37 cellular contexts compared by ENCODE assay signal in the genomic region with DNA sequence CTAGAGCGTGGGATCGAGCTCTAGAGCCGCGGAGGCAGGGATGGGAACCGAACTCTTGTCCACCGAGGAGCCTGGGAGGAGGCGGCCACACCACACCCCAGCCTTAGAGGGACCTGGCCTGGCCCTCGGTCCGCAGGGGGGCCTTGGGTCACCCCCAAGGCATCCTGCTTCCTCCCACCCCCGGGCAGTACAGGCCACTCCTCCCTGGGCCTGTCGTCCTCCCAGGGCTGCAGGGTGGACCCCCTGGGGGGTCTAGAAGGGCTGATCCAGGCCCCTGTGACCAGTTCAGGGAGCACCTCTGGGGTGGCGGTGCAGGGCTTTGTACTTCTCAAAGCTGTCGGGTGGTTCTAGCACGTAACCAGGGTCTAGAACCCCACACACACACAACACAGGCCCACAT.
"Had no signal": no experiment of that assay in that cellular context is flagged by ENCODE, and none has a peak within 500 bp of the region (broad histone marks: within the 10 kb centered on the region; RNA-seq: fewer than 3 reads in every experiment).

No MANE protein-coding gene starts in this region.

- ATAC-seq: activated naive CD4-positive, alpha-beta T cell treated with anti-CD3 and anti-CD28 coated beads, Interleukin-2, amount 50 U/mL, for 72 hours; activated naive CD8-positive, alpha-beta T cell treated with anti-CD3 and anti-CD28 coated beads, Interleukin-2, amount 50 U/mL, for 24 hours; activated T-cell treated with anti-CD3 and anti-CD28 coated beads, Interleukin-2, amount 50 U/mL, for 4 hours; activated T-cell treated with anti-CD3 and anti-CD28 coated beads, Interleukin-2, amount 50 U/mL, for 72 hours; activated T-helper 17 cell treated with anti-CD3 and anti-CD28 coated beads, Interleukin-2, amount 50 U/mL, for 72 hours; body of pancreas had no signal

- H3K4me3 ChIP-seq: adrenal gland, ascending aorta, body of pancreas, breast epithelium, cardiac muscle cell had no signal

- H3K36me3 Mint-ChIP-seq: activated naive CD4-positive, alpha-beta T cell treated with anti-CD3 and anti-CD28 coated beads, Interleukin-2, amount 50 U/mL, for 24 hours; activated naive CD4-positive, alpha-beta T cell treated with anti-CD3 and anti-CD28 coated beads, Interleukin-2, amount 50 U/mL, for 72 hours; activated naive CD8-positive, alpha-beta T cell; activated naive CD8-positive, alpha-beta T cell treated with anti-CD3 and anti-CD28 coated beads for 36 hours; activated naive CD8-positive, alpha-beta T cell treated with anti-CD3 and anti-CD28 coated beads, Interleukin-2, amount 10 ng/mL, durations not matched to agents 7 days and 5 days; brain had no signal

- H3K4me3 Mint-ChIP-seq: activated naive CD4-positive, alpha-beta T cell treated with anti-CD3 and anti-CD28 coated beads for 36 hours; activated naive CD4-positive, alpha-beta T cell treated with anti-CD3 and anti-CD28 coated beads, Interleukin-2, amount 50 U/mL, for 24 hours; activated naive CD8-positive, alpha-beta T cell; activated naive CD8-positive, alpha-beta T cell treated with anti-CD3 and anti-CD28 coated beads for 36 hours; activated naive CD8-positive, alpha-beta T cell treated with anti-CD3 and anti-CD28 coated beads, Interleukin-2, amount 10 ng/mL, durations not matched to agents 7 days and 5 days; activated naive CD8-positive, alpha-beta T cell treated with anti-CD3 and anti-CD28 coated beads, Interleukin-2, amount 50 U/mL, for 24 hours; activated T-cell treated with anti-CD3 and anti-CD28 coated beads, Interleukin-2, amount 50 U/mL, for 24 hours; activated T-cell treated with anti-CD3 and anti-CD28 coated beads, Interleukin-2, amount 50 U/mL, for 4 hours; activated T-cell treated with anti-CD3 and anti-CD28 coated beads, Interleukin-2, amount 50 U/mL, for 72 hours; activated T-helper 1 cell treated with anti-CD3 and anti-CD28 coated beads, Interleukin-12 subunit alpha, Interleukin-12 subunit beta, Interleukin-2, Interleukin-4 antibody, amounts not matched to agents 30 ng/mL and 10 ng/mL and 1 ng/mL, durations not matched to agents 14 hours and 24 hours and 36 hours; activated T-helper 17 cell treated with anti-CD3 and anti-CD28 coated beads, Interleukin-2, amount 50 U/mL, for 72 hours; central memory CD8-positive, alpha-beta T cell had no signal

- H3K27me3 Mint-ChIP-seq: activated naive CD4-positive, alpha-beta T cell treated with anti-CD3 and anti-CD28 coated beads, Interleukin-2, amount 50 U/mL, for 24 hours; activated naive CD8-positive, alpha-beta T cell; activated naive CD8-positive, alpha-beta T cell treated with anti-CD3 and anti-CD28 coated beads for 36 hours; activated naive CD8-positive, alpha-beta T cell treated with anti-CD3 and anti-CD28 coated beads, Interleukin-2, amount 10 ng/mL, durations not matched to agents 7 days and 5 days; activated naive CD8-positive, alpha-beta T cell treated with anti-CD3 and anti-CD28 coated beads, Interleukin-2, amount 50 U/mL, for 24 hours; activated T-helper 17 cell treated with anti-CD3 and anti-CD28 coated beads, Interleukin-2, amount 50 U/mL, for 72 hours; brain; central memory CD8-positive, alpha-beta T cell had no signal

- H3K27me3 ChIP-seq: ascending aorta had no signal

- DNase-seq: activated effector memory CD4-positive, alpha-beta T cell treated with anti-CD3 and anti-CD28 coated beads, Interleukin-2, amount 50 U/mL, for 16 hours; activated effector memory CD4-positive, alpha-beta T cell treated with Interleukin-2 at 50 U/mL for 16 hours; activated gamma-delta T cell; activated gamma-delta T cell treated with Interleukin-2 at 50 U/mL for 16 hours; activated naive CD4-positive, alpha-beta T cell; activated naive CD4-positive, alpha-beta T cell treated with anti-CD3 and anti-CD28 coated beads for 36 hours; activated naive CD4-positive, alpha-beta T cell treated with anti-CD3 and anti-CD28 coated beads, Interleukin-2, amount 50 U/mL, for 16 hours; activated naive CD4-positive, alpha-beta T cell treated with Interleukin-2 at 50 U/mL for 16 hours; activated naive CD8-positive, alpha-beta T cell treated with anti-CD3 and anti-CD28 coated beads for 36 hours; activated naive CD8-positive, alpha-beta T cell treated with anti-CD3 and anti-CD28 coated beads, Interleukin-2, amount 10 ng/mL, durations not matched to agents 7 days and 5 days; activated naive CD8-positive, alpha-beta T cell treated with anti-CD3 and anti-CD28 coated beads, Interleukin-2, amount 50 U/mL, for 24 hours; activated T-cell treated with anti-CD3 and anti-CD28 coated beads, Interleukin-2, amount 50 U/mL, for 1 hour; activated T-cell treated with anti-CD3 and anti-CD28 coated beads, Interleukin-2, amount 50 U/mL, for 24 hours; activated T-cell treated with anti-CD3 and anti-CD28 coated beads, Interleukin-2, amount 50 U/mL, for 4 hours; activated T-cell treated with anti-CD3 and anti-CD28 coated beads, Interleukin-2, amount 50 U/mL, for 48 hours; activated T-cell treated with anti-CD3 and anti-CD28 coated beads, Interleukin-2, amount 50 U/mL, for 72 hours; adrenal gland; amniotic stem cell; amygdala; anterior cingulate cortex; aorta; body of pancreas; brain microvascular endothelial cell; caudate nucleus; central memory CD4-positive, alpha-beta T cell; cerebellar nuclear complex had no signal

- H3K9me3 Mint-ChIP-seq: activated naive CD4-positive, alpha-beta T cell treated with anti-CD3 and anti-CD28 coated beads for 36 hours; activated naive CD4-positive, alpha-beta T cell treated with anti-CD3 and anti-CD28 coated beads, Interleukin-2, amount 50 U/mL, for 24 hours; activated naive CD4-positive, alpha-beta T cell treated with anti-CD3 and anti-CD28 coated beads, Interleukin-2, amount 50 U/mL, for 72 hours; activated naive CD8-positive, alpha-beta T cell treated with anti-CD3 and anti-CD28 coated beads for 36 hours; activated naive CD8-positive, alpha-beta T cell treated with anti-CD3 and anti-CD28 coated beads, Interleukin-2, amount 10 ng/mL, durations not matched to agents 7 days and 5 days; activated naive CD8-positive, alpha-beta T cell treated with anti-CD3 and anti-CD28 coated beads, Interleukin-2, amount 50 U/mL, for 24 hours; activated T-cell treated with anti-CD3 and anti-CD28 coated beads, Interleukin-2, amount 50 U/mL, for 24 hours; activated T-cell treated with anti-CD3 and anti-CD28 coated beads, Interleukin-2, amount 50 U/mL, for 4 hours; activated T-cell treated with anti-CD3 and anti-CD28 coated beads, Interleukin-2, amount 50 U/mL, for 72 hours; activated T-helper 1 cell treated with anti-CD3 and anti-CD28 coated beads, Interleukin-12 subunit alpha, Interleukin-12 subunit beta, Interleukin-2, Interleukin-4 antibody, amounts not matched to agents 30 ng/mL and 10 ng/mL and 1 ng/mL, durations not matched to agents 14 hours and 24 hours and 36 hours; activated T-helper 17 cell treated with anti-CD3 and anti-CD28 coated beads, Interleukin-2, amount 50 U/mL, for 72 hours; activated T-helper 2 cell treated with anti-CD3 and anti-CD28 coated beads, Interferon-gamma antibody, Interleukin-2, Interleukin-4, amounts not matched to agents 10 μg/mL and 5 μg/mL and 100 μg/mL, durations not matched to agents 14 hours and 24 hours and 36 hours; central memory CD8-positive, alpha-beta T cell had no signal

- H3K4me1 Mint-ChIP-seq: activated naive CD4-positive, alpha-beta T cell treated with anti-CD3 and anti-CD28 coated beads, Interleukin-2, amount 50 U/mL, for 24 hours; activated naive CD8-positive, alpha-beta T cell treated with anti-CD3 and anti-CD28 coated beads for 36 hours; activated naive CD8-positive, alpha-beta T cell treated with anti-CD3 and anti-CD28 coated beads, Interleukin-2, amount 10 ng/mL, durations not matched to agents 7 days and 5 days; activated T-helper 17 cell treated with anti-CD3 and anti-CD28 coated beads, Interleukin-2, amount 50 U/mL, for 72 hours; central memory CD8-positive, alpha-beta T cell had no signal

- H3K4me1 ChIP-seq: adrenal gland, ascending aorta had no signal

- H3K27ac ChIP-seq: adrenal gland, ascending aorta, body of pancreas, brain microvascular endothelial cell, breast epithelium, cardiac muscle cell had no signal

- H3K9me3 ChIP-seq: adrenal gland, ascending aorta, body of pancreas, breast epithelium had no signal

- H3K36me3 ChIP-seq: adrenal gland, ascending aorta, brain microvascular endothelial cell, breast epithelium, cardiac muscle cell had no signal

- H3K27ac Mint-ChIP-seq: activated naive CD4-positive, alpha-beta T cell treated with anti-CD3 and anti-CD28 coated beads for 36 hours; activated naive CD4-positive, alpha-beta T cell treated with anti-CD3 and anti-CD28 coated beads, Interleukin-2, amount 50 U/mL, for 24 hours; activated naive CD4-positive, alpha-beta T cell treated with anti-CD3 and anti-CD28 coated beads, Interleukin-2, amount 50 U/mL, for 72 hours; activated naive CD8-positive, alpha-beta T cell; activated naive CD8-positive, alpha-beta T cell treated with anti-CD3 and anti-CD28 coated beads for 36 hours; activated naive CD8-positive, alpha-beta T cell treated with anti-CD3 and anti-CD28 coated beads, Interleukin-2, amount 10 ng/mL, durations not matched to agents 7 days and 5 days; activated naive CD8-positive, alpha-beta T cell treated with anti-CD3 and anti-CD28 coated beads, Interleukin-2, amount 50 U/mL, for 24 hours; activated T-cell treated with anti-CD3 and anti-CD28 coated beads, Interleukin-2, amount 50 U/mL, for 24 hours; activated T-cell treated with anti-CD3 and anti-CD28 coated beads, Interleukin-2, amount 50 U/mL, for 72 hours; activated T-helper 1 cell treated with anti-CD3 and anti-CD28 coated beads, Interleukin-12 subunit alpha, Interleukin-12 subunit beta, Interleukin-2, Interleukin-4 antibody, amounts not matched to agents 30 ng/mL and 10 ng/mL and 1 ng/mL, durations not matched to agents 14 hours and 24 hours and 36 hours; activated T-helper 17 cell treated with anti-CD3 and anti-CD28 coated beads, Interleukin-2, amount 50 U/mL, for 72 hours; activated T-helper 2 cell treated with anti-CD3 and anti-CD28 coated beads, Interferon-gamma antibody, Interleukin-2, Interleukin-4, amounts not matched to agents 10 μg/mL and 5 μg/mL and 100 μg/mL, durations not matched to agents 14 hours and 24 hours and 36 hours had no signal
